ENCODE assay signal across 1 cellular context in the genomic region with DNA sequence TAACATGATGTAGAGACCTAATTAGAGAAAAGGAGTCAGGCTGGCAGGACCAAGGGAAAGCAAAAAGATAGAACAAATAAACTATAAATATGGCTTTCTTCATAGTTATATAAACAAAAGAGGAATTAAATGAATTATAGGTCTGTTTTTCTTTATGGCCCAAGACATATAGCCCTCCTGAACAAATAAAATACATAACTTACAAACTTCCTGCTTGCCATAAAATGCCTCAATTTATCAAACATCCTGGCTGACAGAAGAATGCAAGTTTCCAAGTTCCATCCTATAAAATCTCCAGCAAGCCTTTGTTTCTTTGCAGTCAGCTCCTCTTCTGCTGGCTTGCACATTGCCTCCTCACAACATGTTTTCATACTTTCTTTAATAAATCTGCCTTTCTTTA.
TF ChIP-seq lines count a peak whose summit lies in the region.

No MANE protein-coding gene starts in this region.

TF ChIP-seq in GM23338, 12 proteins besides CTCF, POLR2A, EP300 and RAD21 (continued from another document):
- TF ChIP-seq, protein P1, sequence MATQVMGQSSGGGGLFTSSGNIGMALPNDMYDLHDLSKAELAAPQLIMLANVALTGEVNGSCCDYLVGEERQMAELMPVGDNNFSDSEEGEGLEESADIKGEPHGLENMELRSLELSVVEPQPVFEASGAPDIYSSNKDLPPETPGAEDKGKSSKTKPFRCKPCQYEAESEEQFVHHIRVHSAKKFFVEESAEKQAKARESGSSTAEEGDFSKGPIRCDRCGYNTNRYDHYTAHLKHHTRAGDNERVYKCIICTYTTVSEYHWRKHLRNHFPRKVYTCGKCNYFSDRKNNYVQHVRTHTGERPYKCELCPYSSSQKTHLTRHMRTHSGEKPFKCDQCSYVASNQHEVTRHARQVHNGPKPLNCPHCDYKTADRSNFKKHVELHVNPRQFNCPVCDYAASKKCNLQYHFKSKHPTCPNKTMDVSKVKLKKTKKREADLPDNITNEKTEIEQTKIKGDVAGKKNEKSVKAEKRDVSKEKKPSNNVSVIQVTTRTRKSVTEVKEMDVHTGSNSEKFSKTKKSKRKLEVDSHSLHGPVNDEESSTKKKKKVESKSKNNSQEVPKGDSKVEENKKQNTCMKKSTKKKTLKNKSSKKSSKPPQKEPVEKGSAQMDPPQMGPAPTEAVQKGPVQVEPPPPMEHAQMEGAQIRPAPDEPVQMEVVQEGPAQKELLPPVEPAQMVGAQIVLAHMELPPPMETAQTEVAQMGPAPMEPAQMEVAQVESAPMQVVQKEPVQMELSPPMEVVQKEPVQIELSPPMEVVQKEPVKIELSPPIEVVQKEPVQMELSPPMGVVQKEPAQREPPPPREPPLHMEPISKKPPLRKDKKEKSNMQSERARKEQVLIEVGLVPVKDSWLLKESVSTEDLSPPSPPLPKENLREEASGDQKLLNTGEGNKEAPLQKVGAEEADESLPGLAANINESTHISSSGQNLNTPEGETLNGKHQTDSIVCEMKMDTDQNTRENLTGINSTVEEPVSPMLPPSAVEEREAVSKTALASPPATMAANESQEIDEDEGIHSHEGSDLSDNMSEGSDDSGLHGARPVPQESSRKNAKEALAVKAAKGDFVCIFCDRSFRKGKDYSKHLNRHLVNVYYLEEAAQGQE (IDR thresholded peaks at IDR 0.05; ENCODE audit: unreplicated experiment), result no peak
- TF ChIP-seq JUNB (IDR thresholded peaks at IDR 0.05; ENCODE audit: unreplicated experiment) (no peak), NANOG (IDR thresholded peaks at IDR 0.05; ENCODE audit: borderline replicate concordance) (no peak), ZNF331 (CRISPR knock-in tag; IDR thresholded peaks at IDR 0.05; ENCODE audit: low read depth) (no peak), CREB1 (CRISPR knock-in tag; IDR thresholded peaks at IDR 0.05; ENCODE audit: low read depth) (no peak)
- TF ChIP-seq, protein P2, sequence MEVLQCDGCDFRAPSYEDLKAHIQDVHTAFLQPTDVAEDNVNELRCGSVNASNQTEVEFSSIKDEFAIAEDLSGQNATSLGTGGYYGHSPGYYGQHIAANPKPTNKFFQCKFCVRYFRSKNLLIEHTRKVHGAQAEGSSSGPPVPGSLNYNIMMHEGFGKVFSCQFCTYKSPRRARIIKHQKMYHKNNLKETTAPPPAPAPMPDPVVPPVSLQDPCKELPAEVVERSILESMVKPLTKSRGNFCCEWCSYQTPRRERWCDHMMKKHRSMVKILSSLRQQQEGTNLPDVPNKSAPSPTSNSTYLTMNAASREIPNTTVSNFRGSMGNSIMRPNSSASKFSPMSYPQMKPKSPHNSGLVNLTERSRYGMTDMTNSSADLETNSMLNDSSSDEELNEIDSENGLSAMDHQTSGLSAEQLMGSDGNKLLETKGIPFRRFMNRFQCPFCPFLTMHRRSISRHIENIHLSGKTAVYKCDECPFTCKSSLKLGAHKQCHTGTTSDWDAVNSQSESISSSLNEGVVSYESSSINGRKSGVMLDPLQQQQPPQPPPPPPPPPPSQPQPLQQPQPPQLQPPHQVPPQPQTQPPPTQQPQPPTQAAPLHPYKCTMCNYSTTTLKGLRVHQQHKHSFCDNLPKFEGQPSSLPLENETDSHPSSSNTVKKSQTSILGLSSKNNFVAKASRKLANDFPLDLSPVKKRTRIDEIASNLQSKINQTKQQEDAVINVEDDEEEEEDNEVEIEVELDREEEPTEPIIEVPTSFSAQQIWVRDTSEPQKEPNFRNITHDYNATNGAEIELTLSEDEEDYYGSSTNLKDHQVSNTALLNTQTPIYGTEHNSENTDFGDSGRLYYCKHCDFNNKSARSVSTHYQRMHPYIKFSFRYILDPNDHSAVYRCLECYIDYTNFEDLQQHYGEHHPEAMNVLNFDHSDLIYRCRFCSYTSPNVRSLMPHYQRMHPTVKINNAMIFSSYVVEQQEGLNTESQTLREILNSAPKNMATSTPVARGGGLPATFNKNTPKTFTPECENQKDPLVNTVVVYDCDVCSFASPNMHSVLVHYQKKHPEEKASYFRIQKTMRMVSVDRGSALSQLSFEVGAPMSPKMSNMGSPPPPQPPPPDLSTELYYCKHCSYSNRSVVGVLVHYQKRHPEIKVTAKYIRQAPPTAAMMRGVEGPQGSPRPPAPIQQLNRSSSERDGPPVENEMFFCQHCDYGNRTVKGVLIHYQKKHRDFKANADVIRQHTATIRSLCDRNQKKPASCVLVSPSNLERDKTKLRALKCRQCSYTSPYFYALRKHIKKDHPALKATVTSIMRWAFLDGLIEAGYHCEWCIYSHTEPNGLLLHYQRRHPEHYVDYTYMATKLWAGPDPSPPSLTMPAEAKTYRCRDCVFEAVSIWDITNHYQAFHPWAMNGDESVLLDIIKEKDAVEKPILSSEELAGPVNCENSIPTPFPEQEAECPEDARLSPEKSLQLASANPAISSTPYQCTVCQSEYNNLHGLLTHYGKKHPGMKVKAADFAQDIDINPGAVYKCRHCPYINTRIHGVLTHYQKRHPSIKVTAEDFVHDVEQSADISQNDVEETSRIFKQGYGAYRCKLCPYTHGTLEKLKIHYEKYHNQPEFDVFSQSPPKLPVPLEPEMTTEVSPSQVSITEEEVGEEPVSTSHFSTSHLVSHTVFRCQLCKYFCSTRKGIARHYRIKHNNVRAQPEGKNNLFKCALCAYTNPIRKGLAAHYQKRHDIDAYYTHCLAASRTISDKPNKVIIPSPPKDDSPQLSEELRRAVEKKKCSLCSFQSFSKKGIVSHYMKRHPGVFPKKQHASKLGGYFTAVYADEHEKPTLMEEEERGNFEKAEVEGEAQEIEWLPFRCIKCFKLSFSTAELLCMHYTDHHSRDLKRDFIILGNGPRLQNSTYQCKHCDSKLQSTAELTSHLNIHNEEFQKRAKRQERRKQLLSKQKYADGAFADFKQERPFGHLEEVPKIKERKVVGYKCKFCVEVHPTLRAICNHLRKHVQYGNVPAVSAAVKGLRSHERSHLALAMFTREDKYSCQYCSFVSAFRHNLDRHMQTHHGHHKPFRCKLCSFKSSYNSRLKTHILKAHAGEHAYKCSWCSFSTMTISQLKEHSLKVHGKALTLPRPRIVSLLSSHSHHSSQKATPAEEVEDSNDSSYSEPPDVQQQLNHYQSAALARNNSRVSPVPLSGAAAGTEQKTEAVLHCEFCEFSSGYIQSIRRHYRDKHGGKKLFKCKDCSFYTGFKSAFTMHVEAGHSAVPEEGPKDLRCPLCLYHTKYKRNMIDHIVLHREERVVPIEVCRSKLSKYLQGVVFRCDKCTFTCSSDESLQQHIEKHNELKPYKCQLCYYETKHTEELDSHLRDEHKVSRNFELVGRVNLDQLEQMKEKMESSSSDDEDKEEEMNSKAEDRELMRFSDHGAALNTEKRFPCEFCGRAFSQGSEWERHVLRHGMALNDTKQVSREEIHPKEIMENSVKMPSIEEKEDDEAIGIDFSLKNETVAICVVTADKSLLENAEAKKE (CRISPR knock-in tag; IDR thresholded peaks at IDR 0.05), result no peak
